In genomic region chr1:162710349-162710748, GRCh38 we compare ENCODE assay signal across 13 cellular contexts.
A peak's percentile ranks its signal among the peaks of the same experiment; 100 is the strongest.
DNase-seq lines count a peak whose midpoint lies in the region; ATAC-seq and TF ChIP-seq lines count a peak whose summit lies in the region.
"Had no signal": no experiment of that assay in that cellular context is flagged by ENCODE, and none has a peak within 500 bp of the region (broad histone marks: within the 10 kb centered on the region; RNA-seq: fewer than 3 reads in every experiment).

No MANE protein-coding gene starts in this region.

- H3K27ac Mint-ChIP-seq in glutamatergic neuron (ENCODE audit: unreplicated experiment), result no peak overlapping the region
- no peak overlapping the region for H3K27ac Mint-ChIP-seq in T-cell
- H3K27ac Mint-ChIP-seq: activated T-helper 17 cell treated with anti-CD3 and anti-CD28 coated beads, Interleukin-2, amount 50 U/mL, for 72 hours; H9; naive thymus-derived CD4-positive, alpha-beta T cell; T-helper 1 cell treated with Interleukin-12 subunit alpha and Interleukin-12 subunit beta and Interleukin-4 antibody, amounts not matched to agents 30 μg/mL and 1 μg/mL, for 36 hours had no signal

- TF ChIP-seq CTCF in glutamatergic neuron (IDR thresholded peaks at IDR 0.05; ENCODE audit: partially characterized antibody, unreplicated experiment), result no peak

- DNase-seq in AG08395 (ENCODE audit: low spot score), result peak; percentile 46
- DNase-seq in left cardiac atrium, result no peak
- DNase-seq in sciatic nerve (ENCODE audit: low spot score), result no peak
- DNase-seq in glutamatergic neuron, result no peak
- DNase-seq in T-cell, result no peak
- no peak for DNase-seq in activated T-cell treated with anti-CD3 and anti-CD28 coated beads for 4 hours
- DNase-seq: activated CD4-positive, alpha-beta T cell treated with anti-CD3 and anti-CD28 coated beads, Interleukin-2, amount 50 U/mL, for 1 hour; H9; naive thymus-derived CD4-positive, alpha-beta T cell had no signal

- CTCF ChIA-PET in T-cell (lab: Charles Lee), result no interaction called here

- intact Hi-C loops in left cardiac atrium (cut with DNase I), result no loop called here
- intact Hi-C loops in sciatic nerve (cut with DNase I), result no loop called here

- H3K9me3 Mint-ChIP-seq in glutamatergic neuron (ENCODE audit: unreplicated experiment) (no peaks in the 10 kb centered on the region), T-cell (no peaks in the 10 kb centered on the region)
- H3K9me3 Mint-ChIP-seq: activated T-helper 17 cell treated with anti-CD3 and anti-CD28 coated beads, Interleukin-2, amount 50 U/mL, for 72 hours; H9; naive thymus-derived CD4-positive, alpha-beta T cell; T-helper 1 cell treated with Interleukin-12 subunit alpha and Interleukin-12 subunit beta and Interleukin-4 antibody, amounts not matched to agents 30 μg/mL and 1 μg/mL, for 36 hours had no signal

- H3K4me3 Mint-ChIP-seq in glutamatergic neuron (ENCODE audit: unreplicated experiment) (no peak overlapping the region), T-cell (no peak overlapping the region)
- H3K4me3 Mint-ChIP-seq: activated T-helper 17 cell treated with anti-CD3 and anti-CD28 coated beads, Interleukin-2, amount 50 U/mL, for 72 hours; H9; naive thymus-derived CD4-positive, alpha-beta T cell; T-helper 1 cell treated with Interleukin-12 subunit alpha and Interleukin-12 subunit beta and Interleukin-4 antibody, amounts not matched to agents 30 μg/mL and 1 μg/mL, for 36 hours had no signal

- H3K36me3 Mint-ChIP-seq in glutamatergic neuron (ENCODE audit: unreplicated experiment), result no peaks in the 10 kb centered on the region
- H3K36me3 Mint-ChIP-seq in T-cell, result no peaks in the 10 kb centered on the region
- H3K36me3 Mint-ChIP-seq: naive thymus-derived CD4-positive, alpha-beta T cell had no signal

- H3K27me3 Mint-ChIP-seq in glutamatergic neuron (ENCODE audit: unreplicated experiment) (no peaks in the 10 kb centered on the region), T-cell (no peaks in the 10 kb centered on the region)
- H3K27me3 Mint-ChIP-seq: activated T-helper 17 cell treated with anti-CD3 and anti-CD28 coated beads, Interleukin-2, amount 50 U/mL, for 72 hours had no signal

- H3K4me1 Mint-ChIP-seq in glutamatergic neuron (ENCODE audit: low read depth, unreplicated experiment) (peaks cover 3% of the 10 kb centered on the region), T-cell (no peaks in the 10 kb centered on the region)
- H3K4me1 Mint-ChIP-seq: activated T-helper 17 cell treated with anti-CD3 and anti-CD28 coated beads, Interleukin-2, amount 50 U/mL, for 72 hours had no signal

- POLR2A ChIA-PET in T-cell (lab: Charles Lee), result no interaction called here

- peak; percentile 76 for ATAC-seq in SK-N-SH treated with all-trans-retinoic acid at 6 μM for 48 hours
- peak; percentile 23 to 50 for ATAC-seq in left cardiac atrium
- ATAC-seq in sciatic nerve, result peak; percentile 37
- no peak for ATAC-seq in T-cell (replicated peaks in 1 of 4)
- no peak for ATAC-seq in GM18868 (IDR thresholded peaks at IDR 0.05; ENCODE audit: unreplicated experiment)
- ATAC-seq: activated T-helper 17 cell treated with anti-CD3 and anti-CD28 coated beads, Interleukin-2, amount 50 U/mL, for 72 hours; naive thymus-derived CD4-positive, alpha-beta T cell had no signal

TF ChIP-seq in SK-N-SH treated with all-trans-retinoic acid at 6 μM for 48 hours, 23 proteins besides CTCF, POLR2A, EP300 and RAD21:
- TF ChIP-seq ZC3H10 (CRISPR knock-in tag; IDR thresholded peaks at IDR 0.05) (no peak), PPARA (CRISPR knock-in tag; IDR thresholded peaks at IDR 0.05; ENCODE audit: borderline replicate concordance) (no peak), TSHZ2 (CRISPR knock-in tag; IDR thresholded peaks at IDR 0.05) (no peak), ZNF565 (CRISPR knock-in tag; conservative IDR thresholded peaks at IDR 0.05; ENCODE audit: low read depth) (no peak), SNAI2 (CRISPR knock-in tag; IDR thresholded peaks at IDR 0.05) (no peak), CREB5 (CRISPR knock-in tag; IDR thresholded peaks at IDR 0.05; ENCODE audit: low read depth) (no peak), ZFP3 (CRISPR knock-in tag; IDR thresholded peaks at IDR 0.05) (no peak), ZFP30 (CRISPR knock-in tag; IDR thresholded peaks at IDR 0.05) (no peak), ESRRG (CRISPR knock-in tag; IDR thresholded peaks at IDR 0.05) (no peak), TOX (CRISPR knock-in tag; IDR thresholded peaks at IDR 0.05; ENCODE audit: borderline replicate concordance) (no peak), OSR1 (CRISPR knock-in tag; IDR thresholded peaks at IDR 0.05) (no peak), GLIS3 (CRISPR knock-in tag; IDR thresholded peaks at IDR 0.05) (no peak), RARB (CRISPR knock-in tag; IDR thresholded peaks at IDR 0.05) (no peak), ARNTL (CRISPR knock-in tag; IDR thresholded peaks at IDR 0.05; ENCODE audit: borderline replicate concordance, low read depth) (no peak)

Comparison
In these comparisons a context has a peak if more than half of its experiments do, and no peak if none do; other contexts are left out.
1. ATAC-seq: peak in SK-N-SH treated with all-trans-retinoic acid at 6 μM for 48 hours (single experiment), left cardiac atrium (2 of 2) and sciatic nerve (single experiment); none in T-cell (0 of 4) and GM18868 (single experiment).